Comparison of ENCODE assay signal across 21 cellular contexts in genomic region chr3:134978658-134979057, GRCh38.
DNase-seq lines count a peak whose midpoint lies in the region; ATAC-seq, FAIRE-seq and TF ChIP-seq lines count a peak whose summit lies in the region.
"Had no signal": no experiment of that assay in that cellular context is flagged by ENCODE, and none has a peak within 500 bp of the region (broad histone marks: within the 10 kb centered on the region; RNA-seq: fewer than 3 reads in every experiment).

No MANE protein-coding gene starts in this region.

- 100% methylated on average over 1 of the region's 1 CpG; no CpG with 5 or more reads in 1 of the 2 experiments for WGBS in H1 (ENCODE audit: extremely low coverage in 1 of 2, insufficient coverage in 1 of 2, insufficient read length in 1 of 2, insufficient replicate concordance in 2 of 2, low coverage in 1 of 2, low lambda C conversion rate in 2 of 2, missing lambda C conversion rate in 1 of 2), 2 experiments

- H3K23me2 ChIP-seq in H1 (ENCODE audit: low read depth, low read length) = no peaks in the 10 kb centered on the region; the same call in 1 of the 2 replicates

- H3K4me2 ChIP-seq in H1 (ENCODE audit: insufficient read depth in 1 of 2, low read depth in 2 of 2, low read length in 2 of 2) = no peak overlapping the region
- H3K4me2 ChIP-seq: A549, BLaER1 had no signal

- H2AK5ac ChIP-seq in H1 (ENCODE audit: low read depth, low read length) = no peak overlapping the region

- no peak overlapping the region for H2AFZ ChIP-seq in H1 (ENCODE audit: low read length)

- peak; percentile 3 to 25; a peak in 1 of 4 replicates for TF ChIP-seq RAD21 in H1 (IDR thresholded peaks at IDR 0.05 in 1 of 2, conservative IDR thresholded peaks at IDR 0.05 in 1 of 2; ENCODE audit: low read depth in 2 of 2, low read length in 2 of 2)

- H2BK5ac ChIP-seq in H1 (ENCODE audit: low read depth, low read length) = no peak overlapping the region

- intact Hi-C loops in dorsolateral prefrontal cortex (cut with DNase I) = no loop called here

- peak in 2 of 3 experiments; percentile 12 to 27; a peak in 2 of 4 replicates for TF ChIP-seq CTCF in H1 (IDR thresholded peaks at IDR 0.05; ENCODE audit: control extremely low read depth in 1 of 3, insufficient read depth in 1 of 3, low read depth in 1 of 3, low read length in 3 of 3)
- TF ChIP-seq CTCF in dorsolateral prefrontal cortex (IDR thresholded peaks at IDR 0.05 in 54 of 56, conservative IDR thresholded peaks at IDR 0.05 in 2 of 56; ENCODE audit: low read depth in 1 of 56, partially characterized antibody in 56 of 56) = peak in 2 of 56 donors; percentile 9 to 19

- H2BK20ac ChIP-seq in H1 (ENCODE audit: low read length) = no peak overlapping the region

- H3K56ac ChIP-seq in H1 (replicated peaks; ENCODE audit: insufficient read length, low read depth, low read length) = no peak overlapping the region

- H2BK120ac ChIP-seq in H1 (replicated peaks; ENCODE audit: low read depth, low read length) = no peak overlapping the region

- H3K27ac ChIP-seq in H1 (ENCODE audit: low read depth, low read length) = no peak overlapping the region
- no peak overlapping the region for H3K27ac ChIP-seq in dorsolateral prefrontal cortex
- H3K27ac ChIP-seq: A549, BLaER1, heart right ventricle, upper lobe of left lung had no signal

- DNase-seq in NCI-H748 (lab: John Stamatoyannopoulos, UW; ENCODE audit: unreplicated experiment) (peak; percentile 11), NCI-H748 treated with DMSO at 0.1 percent for 48 hours (lab: John Stamatoyannopoulos, UW) (no peak), NCI-H2107 (lab: John Stamatoyannopoulos, UW) (peak; percentile 91), H1 (ENCODE audit: low read depth in 1 of 2, low spot score in 2 of 2) (no peak), UCSD-AML1 (lab: John Stamatoyannopoulos, UW; ENCODE audit: unreplicated experiment) (no peak), HuH-7.5 (ENCODE audit: low spot score) (no peak), dorsolateral prefrontal cortex (no peak)
- DNase-seq: activated CD4-positive, alpha-beta T cell treated with anti-CD3 and anti-CD28 coated beads for 36 hours; aorta; COR-L47; heart right ventricle; HFFc6; NCI-H1092 treated with DMSO at 0.1 percent for 48 hours; NCI-H526 treated with DMSO at 0.1 percent for 48 hours; posterior cingulate gyrus; Right ventricle myocardium superior; upper lobe of left lung had no signal

- no peak overlapping the region for H3K4ac ChIP-seq in H1 (replicated peaks; ENCODE audit: insufficient read length, low read depth, low read length)

- no peaks in the 10 kb centered on the region for H3K9me3 ChIP-seq in H1 (ENCODE audit: insufficient read depth in 2 of 2, low read depth in 1 of 2, low read length in 1 of 2)
- H3K9me3 ChIP-seq: A549, BLaER1, upper lobe of left lung had no signal

- H3K27me3 ChIP-seq in H1 (replicated peaks in 1 of 4; ENCODE audit: control insufficient read depth in 3 of 4, extremely low read depth in 1 of 4, insufficient read depth in 3 of 4, low read length in 3 of 4) = no peaks in the 10 kb centered on the region
- H3K27me3 ChIP-seq in dorsolateral prefrontal cortex = no peaks in the 10 kb centered on the region
- H3K27me3 ChIP-seq: BLaER1, heart right ventricle, upper lobe of left lung had no signal

- no peaks in the 10 kb centered on the region for H4K20me1 ChIP-seq in H1 (replicated peaks in 1 of 2; ENCODE audit: control insufficient read depth in 1 of 2, insufficient read depth in 2 of 2, low read length in 2 of 2)
- H4K20me1 ChIP-seq: BLaER1 had no signal

- H3K4me3 ChIP-seq in H1 (ENCODE audit: extremely low read depth in 1 of 4, insufficient read depth in 2 of 4, low read depth in 3 of 4, low read length in 4 of 4) (no peak overlapping the region), dorsolateral prefrontal cortex (no peak overlapping the region)
- H3K4me3 ChIP-seq: A549, BLaER1, heart right ventricle, upper lobe of left lung had no signal

- H2BK12ac ChIP-seq in H1 (ENCODE audit: low read depth, low read length) = no peak overlapping the region

- no peak for FAIRE-seq in H1 (lab: Jason Lieb, UNC)
- FAIRE-seq: A549, TTC549 had no signal

- TF ChIP-seq EP300 in H1 (IDR thresholded peaks at IDR 0.05; ENCODE audit: borderline replicate concordance in 1 of 2, low read depth in 2 of 2, low read length in 2 of 2) = no peak

- ATAC-seq in GM19452 (IDR thresholded peaks at IDR 0.05; ENCODE audit: unreplicated experiment) = no peak
- ATAC-seq: A549; activated CD4-positive, alpha-beta T cell treated with anti-CD3 and anti-CD28 coated beads for 36 hours had no signal

- no peaks in the 10 kb centered on the region for H3K79me2 ChIP-seq in H1 (ENCODE audit: control insufficient read depth in 1 of 2, insufficient read depth in 2 of 2, low read length in 2 of 2)

- TF ChIP-seq POLR2A in H1 (IDR thresholded peaks at IDR 0.05; ENCODE audit: control extremely low read depth in 1 of 2, low read depth in 2 of 2, low read length in 2 of 2) = no peak

- H3K23ac ChIP-seq in H1 (ENCODE audit: insufficient read length) = no peak overlapping the region

- H3K36me3 ChIP-seq in H1 (ENCODE audit: control insufficient read depth in 2 of 4, insufficient read depth in 4 of 4, low read length in 3 of 4) = no peaks in the 10 kb centered on the region; a peak in 1 of 8 replicates
- H3K36me3 ChIP-seq: BLaER1, heart right ventricle, upper lobe of left lung had no signal

- H3K4me1 ChIP-seq in H1 (replicated peaks in 1 of 4; ENCODE audit: control insufficient read depth in 3 of 4, insufficient read depth in 4 of 4, low read length in 3 of 4) = no peaks in the 10 kb centered on the region
- H3K4me1 ChIP-seq: A549, BLaER1, heart right ventricle, upper lobe of left lung had no signal

- no peaks in the 10 kb centered on the region; the same call in 1 of the 2 replicates for H3K79me1 ChIP-seq in H1 (ENCODE audit: low read depth, low read length)

- no peak overlapping the region for H4K5ac ChIP-seq in H1 (ENCODE audit: insufficient read length, low read depth, low read length)

- no peak overlapping the region for H3K18ac ChIP-seq in H1 (ENCODE audit: extremely low read depth, low read length)

- 0 out of 2 replicates have a peak overlapping the region, but pooled peaks have one; percentile 32 for H2BK15ac ChIP-seq in H1 (ENCODE audit: low read length)

- H4K8ac ChIP-seq in H1 (ENCODE audit: extremely low read depth, insufficient read depth, low read length) = no peak overlapping the region

- no peak overlapping the region for H4K91ac ChIP-seq in H1 (replicated peaks; ENCODE audit: insufficient read length, low read length)

- no peak overlapping the region for H3K9ac ChIP-seq in H1 (replicated peaks in 1 of 4; ENCODE audit: extremely low read depth in 1 of 4, low read depth in 3 of 4, low read length in 3 of 4)
- H3K9ac ChIP-seq: BLaER1 had no signal

- POLR2A ChIA-PET in H1 (lab: Charles Lee; ENCODE audit: partially characterized antibody) = no interaction called here

- H3K14ac ChIP-seq in H1 (ENCODE audit: insufficient read length) = no peak overlapping the region

- CTCF ChIA-PET in H1 (lab: Charles Lee; ENCODE audit: partially characterized antibody) = interaction anchor here (0.6 to 2.1 kb wide), 8 partner anchors 8 to 377 kb away, joined by 3 to 14 read pairs (median 4); partner anchors contain the start of gene EPHB1

TF ChIP-seq in H1, 55 proteins besides CTCF, POLR2A, EP300 and RAD21 (continues in another document):
- no peak for TF ChIP-seq CBX8 (IDR thresholded peaks at IDR 0.05; ENCODE audit: borderline replicate concordance, low read depth, low read length)

Comparison
In these comparisons a context has a peak if more than half of its experiments do, and no peak if none do; other contexts are left out.
1. DNase-seq: peak in NCI-H748 (single experiment) and NCI-H2107 (single experiment); none in NCI-H748 treated with DMSO at 0.1 percent for 48 hours (single experiment), H1 (0 of 2), UCSD-AML1 (single experiment), HuH-7.5 (single experiment) and dorsolateral prefrontal cortex (0 of 10).